Comparison of ENCODE assay signal across 30 cellular contexts in the genomic region with DNA sequence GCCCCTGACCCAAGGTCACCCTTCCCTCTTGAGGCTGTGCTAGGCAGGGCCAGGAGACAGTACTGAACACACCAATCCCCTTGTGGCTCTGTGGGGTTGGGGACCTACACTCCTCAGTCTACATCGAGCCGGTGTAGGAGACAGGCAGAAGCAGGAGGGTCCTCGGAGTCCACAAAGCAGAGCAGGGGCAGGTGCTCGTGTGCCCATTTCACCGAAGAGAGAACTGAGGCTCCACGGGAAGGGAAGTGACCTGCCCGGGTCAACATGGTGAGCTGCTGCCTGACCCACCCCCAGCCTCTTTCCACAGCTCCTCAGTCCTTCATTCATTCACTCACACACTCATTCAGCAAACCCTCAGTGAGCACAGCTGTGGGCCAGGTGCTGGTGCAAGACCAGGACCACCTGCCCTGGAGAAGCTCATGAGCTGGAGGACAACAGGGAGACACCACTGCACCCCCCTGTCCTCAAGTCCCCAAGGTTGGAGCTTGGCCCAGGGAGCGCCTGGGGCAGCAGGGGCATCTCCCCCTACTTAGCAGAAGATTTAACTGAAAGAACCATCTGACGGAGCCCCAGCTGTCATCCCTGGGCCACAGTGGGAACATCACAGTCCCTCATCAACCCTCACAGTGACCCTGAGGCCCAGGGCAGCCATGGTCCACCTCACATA.
"Had no signal": no experiment of that assay in that cellular context is flagged by ENCODE, and none has a peak within 500 bp of the region (broad histone marks: within the 10 kb centered on the region; RNA-seq: fewer than 3 reads in every experiment).

No MANE protein-coding gene starts in this region.

- H3K4me3 ChIP-seq: coronary artery, dorsolateral prefrontal cortex had no signal

- H3K36me3 ChIP-seq: brain microvascular endothelial cell had no signal

- H3K27ac ChIP-seq: brain microvascular endothelial cell, coronary artery, dorsolateral prefrontal cortex had no signal

- H3K27me3 Mint-ChIP-seq: dendritic cell treated with granulocyte-macrophage colony-stimulating factor and Interleukin-4, amounts not matched to agents 40 ng/mL and 50 ng/mL, for 4 days had no signal

- H3K9me3 Mint-ChIP-seq: activated naive CD4-positive, alpha-beta T cell treated with anti-CD3 and anti-CD28 coated beads for 36 hours; activated naive CD4-positive, alpha-beta T cell treated with anti-CD3 and anti-CD28 coated beads, Interleukin-2, amount 50 U/mL, for 72 hours; activated naive CD8-positive, alpha-beta T cell treated with anti-CD3 and anti-CD28 coated beads, Interleukin-2, amount 10 ng/mL, durations not matched to agents 7 days and 5 days; activated T-helper 1 cell treated with anti-CD3 and anti-CD28 coated beads, Interleukin-12 subunit alpha, Interleukin-12 subunit beta, Interleukin-2, Interleukin-4 antibody, amounts not matched to agents 30 ng/mL and 10 ng/mL and 1 ng/mL, durations not matched to agents 14 hours and 24 hours and 36 hours; central memory CD8-positive, alpha-beta T cell; dendritic cell treated with granulocyte-macrophage colony-stimulating factor and Interleukin-4, amounts not matched to agents 40 ng/mL and 50 ng/mL, for 4 days; endodermal cell had no signal

- H3K36me3 Mint-ChIP-seq: activated CD4-positive, alpha-beta memory T cell treated with anti-CD3 and anti-CD28 coated beads for 36 hours; activated CD8-positive, alpha-beta memory T cell treated with anti-CD3 and anti-CD28 coated beads, Interleukin-2, amount 10 ng/mL, durations not matched to agents 7 days and 5 days; activated naive CD4-positive, alpha-beta T cell treated with anti-CD3 and anti-CD28 coated beads, Interleukin-2, amount 50 U/mL, for 72 hours; activated naive CD8-positive, alpha-beta T cell treated with anti-CD3 and anti-CD28 coated beads, Interleukin-2, amount 10 ng/mL, durations not matched to agents 7 days and 5 days; T-cell had no signal

- DNase-seq: activated CD4-positive, alpha-beta memory T cell treated with anti-CD3 and anti-CD28 coated beads for 36 hours; activated CD4-positive, alpha-beta T cell treated with anti-CD3 and anti-CD28 coated beads for 36 hours; activated CD4-positive, alpha-beta T cell treated with anti-CD3 and anti-CD28 coated beads, Interleukin-2, amount 10 ng/mL, durations not matched to agents 24 days and 14 days; activated CD4-positive, CD25-positive, alpha-beta regulatory T cell; activated CD4-positive, CD25-positive, alpha-beta regulatory T cell treated with anti-CD3 and anti-CD28 coated beads, Interleukin-2, amount 50 U/mL, for 72 hours; activated CD8-positive, alpha-beta memory T cell treated with anti-CD3 and anti-CD28 coated beads, Interleukin-2, amount 10 ng/mL, durations not matched to agents 7 days and 5 days; activated CD8-positive, alpha-beta memory T cell treated with anti-CD3 and anti-CD28 coated beads, Interleukin-2, amount 50 U/mL, for 4 hours; activated CD8-positive, alpha-beta T cell treated with anti-CD3 and anti-CD28 coated beads, Interleukin-2, amount 10 ng/mL, durations not matched to agents 7 days and 5 days; activated naive CD4-positive, alpha-beta T cell treated with anti-CD3 and anti-CD28 coated beads for 36 hours; activated naive CD8-positive, alpha-beta T cell treated with anti-CD3 and anti-CD28 coated beads, Interleukin-2, amount 10 ng/mL, durations not matched to agents 7 days and 5 days; activated T-cell treated with anti-CD3 and anti-CD28 coated beads, Interleukin-2, amount 50 U/mL, for 1 hour; activated T-cell treated with anti-CD3 and anti-CD28 coated beads, Interleukin-2, amount 50 U/mL, for 48 hours; amniotic stem cell; anterior cingulate cortex; brain microvascular endothelial cell; dorsolateral prefrontal cortex; effector memory CD4-positive, alpha-beta T cell; endodermal cell; foreskin fibroblast; SW 1271; T-cell had no signal

- ATAC-seq: activated CD4-positive, alpha-beta T cell treated with anti-CD3 and anti-CD28 coated beads for 36 hours; activated CD8-positive, alpha-beta memory T cell treated with anti-CD3 and anti-CD28 coated beads, Interleukin-2, amount 10 ng/mL, durations not matched to agents 7 days and 5 days; activated CD8-positive, alpha-beta T cell treated with anti-CD3 and anti-CD28 coated beads, Interleukin-2, amount 10 ng/mL, durations not matched to agents 7 days and 5 days; activated naive CD4-positive, alpha-beta T cell treated with anti-CD3 and anti-CD28 coated beads, Interleukin-2, amount 50 U/mL, for 72 hours; esophagus mucosa; T-cell had no signal

- H3K4me3 Mint-ChIP-seq: activated CD4-positive, alpha-beta memory T cell treated with anti-CD3 and anti-CD28 coated beads for 36 hours; activated CD4-positive, alpha-beta T cell treated with anti-CD3 and anti-CD28 coated beads for 36 hours; activated CD4-positive, alpha-beta T cell treated with anti-CD3 and anti-CD28 coated beads, Interleukin-2, amount 10 ng/mL, durations not matched to agents 24 days and 14 days; activated CD8-positive, alpha-beta memory T cell treated with anti-CD3 and anti-CD28 coated beads, Interleukin-2, amount 10 ng/mL, durations not matched to agents 7 days and 5 days; activated CD8-positive, alpha-beta T cell treated with anti-CD3 and anti-CD28 coated beads, Interleukin-2, amount 10 ng/mL, durations not matched to agents 7 days and 5 days; activated naive CD4-positive, alpha-beta T cell treated with anti-CD3 and anti-CD28 coated beads for 36 hours; activated naive CD8-positive, alpha-beta T cell treated with anti-CD3 and anti-CD28 coated beads, Interleukin-2, amount 10 ng/mL, durations not matched to agents 7 days and 5 days; activated T-helper 1 cell treated with anti-CD3 and anti-CD28 coated beads, Interleukin-12 subunit alpha, Interleukin-12 subunit beta, Interleukin-2, Interleukin-4 antibody, amounts not matched to agents 30 ng/mL and 10 ng/mL and 1 ng/mL, durations not matched to agents 14 hours and 24 hours and 36 hours; central memory CD8-positive, alpha-beta T cell; dendritic cell treated with granulocyte-macrophage colony-stimulating factor and Interleukin-4, amounts not matched to agents 40 ng/mL and 50 ng/mL, for 4 days; endodermal cell; T-cell; T-helper 1 cell treated with Interleukin-12 subunit alpha and Interleukin-12 subunit beta and Interleukin-4 antibody, amounts not matched to agents 30 μg/mL and 1 μg/mL, for 36 hours; T-helper 2 cell treated with Interferon-gamma antibody and Interleukin-4, amounts not matched to agents 5 μg/mL and 100 μg/mL, for 36 hours had no signal

- H3K27ac Mint-ChIP-seq: activated CD4-positive, alpha-beta memory T cell treated with anti-CD3 and anti-CD28 coated beads for 36 hours; activated CD4-positive, alpha-beta T cell treated with anti-CD3 and anti-CD28 coated beads for 36 hours; activated CD4-positive, alpha-beta T cell treated with anti-CD3 and anti-CD28 coated beads, Interleukin-2, amount 10 ng/mL, durations not matched to agents 24 days and 14 days; activated CD8-positive, alpha-beta memory T cell treated with anti-CD3 and anti-CD28 coated beads, Interleukin-2, amount 10 ng/mL, durations not matched to agents 7 days and 5 days; activated CD8-positive, alpha-beta T cell treated with anti-CD3 and anti-CD28 coated beads, Interleukin-2, amount 10 ng/mL, durations not matched to agents 7 days and 5 days; activated naive CD4-positive, alpha-beta T cell treated with anti-CD3 and anti-CD28 coated beads for 36 hours; activated naive CD4-positive, alpha-beta T cell treated with anti-CD3 and anti-CD28 coated beads, Interleukin-2, amount 50 U/mL, for 72 hours; activated T-helper 1 cell treated with anti-CD3 and anti-CD28 coated beads, Interleukin-12 subunit alpha, Interleukin-12 subunit beta, Interleukin-2, Interleukin-4 antibody, amounts not matched to agents 30 ng/mL and 10 ng/mL and 1 ng/mL, durations not matched to agents 14 hours and 24 hours and 36 hours; activated T-helper 2 cell treated with anti-CD3 and anti-CD28 coated beads, Interferon-gamma antibody, Interleukin-2, Interleukin-4, amounts not matched to agents 10 μg/mL and 5 μg/mL and 100 μg/mL, durations not matched to agents 14 hours and 24 hours and 36 hours; dendritic cell treated with granulocyte-macrophage colony-stimulating factor and Interleukin-4, amounts not matched to agents 40 ng/mL and 50 ng/mL, for 4 days; T-cell; T-helper 1 cell treated with Interleukin-12 subunit alpha and Interleukin-12 subunit beta and Interleukin-4 antibody, amounts not matched to agents 30 μg/mL and 1 μg/mL, for 36 hours; T-helper 2 cell treated with Interferon-gamma antibody and Interleukin-4, amounts not matched to agents 5 μg/mL and 100 μg/mL, for 36 hours had no signal

- H3K4me1 Mint-ChIP-seq: activated CD4-positive, alpha-beta T cell treated with anti-CD3 and anti-CD28 coated beads for 36 hours; activated CD4-positive, alpha-beta T cell treated with anti-CD3 and anti-CD28 coated beads, Interleukin-2, amount 10 ng/mL, durations not matched to agents 24 days and 14 days; central memory CD8-positive, alpha-beta T cell; T-cell had no signal
